In the genomic region with DNA sequence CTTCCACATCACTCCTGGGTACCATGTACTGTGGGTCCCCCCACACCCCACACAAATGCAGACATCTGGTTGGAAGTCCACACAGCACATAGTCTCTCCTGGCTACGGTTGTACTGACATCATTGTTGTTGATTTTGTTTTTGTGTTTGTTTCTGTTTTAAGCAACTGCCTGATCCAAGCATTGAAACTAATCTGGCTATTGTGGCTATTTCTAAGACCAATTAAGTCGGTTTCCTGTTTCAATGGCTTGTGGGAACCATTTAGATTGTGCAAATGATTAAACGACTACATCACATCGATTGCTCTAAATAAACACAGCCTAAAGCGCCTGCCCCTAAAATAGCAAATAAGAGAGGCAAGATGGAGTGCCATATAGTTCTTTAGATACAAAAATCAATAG, we compare ENCODE assay signal across 27 cellular contexts.
"Had no signal": no experiment of that assay in that cellular context is flagged by ENCODE, and none has a peak within 500 bp of the region (broad histone marks: within the 10 kb centered on the region; RNA-seq: fewer than 3 reads in every experiment).

No MANE protein-coding gene starts in this region.

- H3K4me1 ChIP-seq: adrenal gland, breast epithelium had no signal

- H3K27ac ChIP-seq: adrenal gland, breast epithelium, SK-N-MC had no signal

- H3K4me3 Mint-ChIP-seq: activated CD4-positive, alpha-beta T cell treated with anti-CD3 and anti-CD28 coated beads, Interleukin-2, amount 10 ng/mL, durations not matched to agents 7 days and 5 days; activated CD8-positive, alpha-beta T cell treated with anti-CD3 and anti-CD28 coated beads for 36 hours; activated naive CD8-positive, alpha-beta T cell treated with anti-CD3 and anti-CD28 coated beads, Interleukin-2, amount 10 ng/mL, durations not matched to agents 7 days and 5 days; T-cell had no signal

- H3K9me3 ChIP-seq: adrenal gland, breast epithelium had no signal

- H3K27me3 ChIP-seq: adrenal gland, breast epithelium had no signal

- H3K4me3 ChIP-seq: adrenal gland, breast epithelium, SK-N-MC had no signal

- H3K4me1 Mint-ChIP-seq: activated CD4-positive, alpha-beta T cell treated with anti-CD3 and anti-CD28 coated beads, Interleukin-2, amount 10 ng/mL, durations not matched to agents 7 days and 5 days; activated naive CD8-positive, alpha-beta T cell treated with anti-CD3 and anti-CD28 coated beads, Interleukin-2, amount 10 ng/mL, durations not matched to agents 7 days and 5 days; T-cell had no signal

- DNase-seq: activated CD4-positive, alpha-beta T cell treated with anti-CD3 and anti-CD28 coated beads, Interleukin-2, amount 10 ng/mL, durations not matched to agents 7 days and 5 days; activated CD4-positive, CD25-positive, alpha-beta regulatory T cell; activated CD8-positive, alpha-beta memory T cell treated with anti-CD3 and anti-CD28 coated beads, Interleukin-2, amount 50 U/mL, for 48 hours; activated CD8-positive, alpha-beta T cell treated with anti-CD3 and anti-CD28 coated beads for 36 hours; activated naive CD4-positive, alpha-beta T cell treated with anti-CD3 and anti-CD28 coated beads, Interleukin-2, amount 50 U/mL, for 16 hours; activated naive CD8-positive, alpha-beta T cell treated with anti-CD3 and anti-CD28 coated beads, Interleukin-2, amount 10 ng/mL, durations not matched to agents 7 days and 5 days; activated T-cell treated with anti-CD3 and anti-CD28 coated beads, Interleukin-2, amount 50 U/mL, for 1 hour; adrenal gland; aorta; caudate nucleus; KG1; NCI-H1048; NCI-H1436; NCI-H1694 treated with DMSO at 0.1 percent for 48 hours; NCI-H2171; NCI-H2227 treated with DMSO at 0.1 percent for 48 hours; NCI-H446 treated with DMSO at 0.1 percent for 48 hours; NCI-H524 treated with DMSO at 0.1 percent for 48 hours; NCI-H82; NK-92 treated with Interleukin-12 subunit alpha and Interleukin-12 subunit beta, amount 100 ng/mL, for 24 hours; OCI-M1; RPMI8226; T-cell; T-helper 2 cell; T1000 had no signal

- H3K27me3 Mint-ChIP-seq: activated CD8-positive, alpha-beta T cell treated with anti-CD3 and anti-CD28 coated beads for 36 hours; T-cell had no signal

- H3K27ac Mint-ChIP-seq: activated CD4-positive, alpha-beta T cell treated with anti-CD3 and anti-CD28 coated beads, Interleukin-2, amount 10 ng/mL, durations not matched to agents 7 days and 5 days; activated CD8-positive, alpha-beta T cell treated with anti-CD3 and anti-CD28 coated beads for 36 hours; activated naive CD8-positive, alpha-beta T cell treated with anti-CD3 and anti-CD28 coated beads, Interleukin-2, amount 10 ng/mL, durations not matched to agents 7 days and 5 days; T-cell had no signal

- H3K36me3 ChIP-seq: adrenal gland, breast epithelium had no signal

- H3K36me3 Mint-ChIP-seq: activated naive CD8-positive, alpha-beta T cell treated with anti-CD3 and anti-CD28 coated beads, Interleukin-2, amount 10 ng/mL, durations not matched to agents 7 days and 5 days; T-cell had no signal
